26 cellular contexts compared by ENCODE assay signal in the genomic region with DNA sequence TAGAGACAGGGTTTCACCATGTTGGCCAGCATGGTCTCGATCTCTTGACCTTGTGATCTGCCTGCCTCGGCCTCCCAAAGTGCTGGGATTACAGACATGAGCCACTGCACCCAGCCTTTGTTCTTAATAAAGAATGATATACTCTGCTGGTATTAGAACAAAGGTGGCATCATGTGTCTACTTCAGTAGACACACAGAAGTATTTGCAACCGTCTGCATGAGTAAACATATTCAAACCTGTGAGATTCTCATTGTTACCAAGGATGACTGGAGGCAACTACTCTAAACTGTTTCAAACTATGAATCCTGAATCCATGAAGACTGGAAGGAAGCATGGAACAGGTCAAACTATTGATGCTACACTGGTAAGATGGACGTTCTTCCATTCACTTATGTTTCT.
"Had no signal": no experiment of that assay in that cellular context is flagged by ENCODE, and none has a peak within 500 bp of the region (broad histone marks: within the 10 kb centered on the region; RNA-seq: fewer than 3 reads in every experiment).

No MANE protein-coding gene starts in this region.

- H3K36me3 ChIP-seq: adrenal gland, WERI-Rb-1 had no signal

- H3K4me3 ChIP-seq: adrenal gland, ascending aorta, dorsolateral prefrontal cortex, heart right ventricle, lower lobe of right lung, sigmoid colon, testis, upper lobe of right lung had no signal

- H3K27me3 ChIP-seq: adrenal gland, ascending aorta, brain microvascular endothelial cell, dorsolateral prefrontal cortex, heart right ventricle, sigmoid colon, testis, upper lobe of right lung had no signal

- H3K4me1 ChIP-seq: adrenal gland, ascending aorta, lower lobe of right lung, sigmoid colon, testis, upper lobe of right lung had no signal

- H3K27ac ChIP-seq: adrenal gland, ascending aorta, brain microvascular endothelial cell, dorsolateral prefrontal cortex, heart right ventricle, lower lobe of right lung, sigmoid colon, testis, upper lobe of right lung, WERI-Rb-1 had no signal

- H3K9me3 ChIP-seq: adrenal gland, ascending aorta, heart right ventricle, lower lobe of right lung, sigmoid colon, testis, upper lobe of right lung had no signal

- H3K27ac Mint-ChIP-seq: activated CD4-positive, alpha-beta T cell treated with anti-CD3 and anti-CD28 coated beads, Interleukin-2, amount 10 ng/mL, durations not matched to agents 7 days and 5 days; activated CD8-positive, alpha-beta memory T cell treated with anti-CD3 and anti-CD28 coated beads, Interleukin-2, amount 10 ng/mL, durations not matched to agents 7 days and 5 days; activated CD8-positive, alpha-beta T cell treated with anti-CD3 and anti-CD28 coated beads for 36 hours; activated naive CD8-positive, alpha-beta T cell; T-helper 2 cell treated with Interferon-gamma antibody and Interleukin-4, amounts not matched to agents 5 μg/mL and 100 μg/mL, for 36 hours had no signal

- H3K27me3 Mint-ChIP-seq: activated CD4-positive, alpha-beta T cell treated with anti-CD3 and anti-CD28 coated beads, Interleukin-2, amount 10 ng/mL, durations not matched to agents 7 days and 5 days; activated CD8-positive, alpha-beta memory T cell treated with anti-CD3 and anti-CD28 coated beads, Interleukin-2, amount 10 ng/mL, durations not matched to agents 7 days and 5 days; activated CD8-positive, alpha-beta T cell treated with anti-CD3 and anti-CD28 coated beads for 36 hours; activated naive CD8-positive, alpha-beta T cell; central memory CD8-positive, alpha-beta T cell; effector memory CD8-positive, alpha-beta T cell; naive B cell; stimulated activated naive B cell treated with anti-CD40 and anti-IgM and Interleukin-4, amounts not matched to agents 10 μg/mL and 1 μg/mL and 100 μg/mL, for 72 hours had no signal

- H3K4me3 Mint-ChIP-seq: activated CD4-positive, alpha-beta T cell treated with anti-CD3 and anti-CD28 coated beads, Interleukin-2, amount 10 ng/mL, durations not matched to agents 7 days and 5 days; activated CD8-positive, alpha-beta memory T cell treated with anti-CD3 and anti-CD28 coated beads, Interleukin-2, amount 10 ng/mL, durations not matched to agents 7 days and 5 days; activated CD8-positive, alpha-beta T cell treated with anti-CD3 and anti-CD28 coated beads for 36 hours; activated naive CD8-positive, alpha-beta T cell; central memory CD8-positive, alpha-beta T cell; effector memory CD8-positive, alpha-beta T cell; naive B cell; neural crest cell; stimulated activated naive B cell treated with anti-CD40 and anti-IgM and Interleukin-4, amounts not matched to agents 10 μg/mL and 1 μg/mL and 100 μg/mL, for 72 hours; T-helper 2 cell treated with Interferon-gamma antibody and Interleukin-4, amounts not matched to agents 5 μg/mL and 100 μg/mL, for 36 hours had no signal

- H3K9me3 Mint-ChIP-seq: activated CD4-positive, alpha-beta T cell treated with anti-CD3 and anti-CD28 coated beads, Interleukin-2, amount 10 ng/mL, durations not matched to agents 7 days and 5 days; activated CD8-positive, alpha-beta T cell treated with anti-CD3 and anti-CD28 coated beads for 36 hours; central memory CD8-positive, alpha-beta T cell; effector memory CD8-positive, alpha-beta T cell; naive B cell; neural crest cell; stimulated activated naive B cell treated with anti-CD40 and anti-IgM and Interleukin-4, amounts not matched to agents 10 μg/mL and 1 μg/mL and 100 μg/mL, for 72 hours; T-helper 2 cell treated with Interferon-gamma antibody and Interleukin-4, amounts not matched to agents 5 μg/mL and 100 μg/mL, for 36 hours had no signal

- H3K4me1 Mint-ChIP-seq: activated CD4-positive, alpha-beta T cell treated with anti-CD3 and anti-CD28 coated beads, Interleukin-2, amount 10 ng/mL, durations not matched to agents 7 days and 5 days; activated CD8-positive, alpha-beta memory T cell treated with anti-CD3 and anti-CD28 coated beads, Interleukin-2, amount 10 ng/mL, durations not matched to agents 7 days and 5 days; neural crest cell had no signal

- DNase-seq: activated CD4-positive, alpha-beta T cell treated with anti-CD3 and anti-CD28 coated beads, Interleukin-2, amount 10 ng/mL, durations not matched to agents 7 days and 5 days; activated CD4-positive, CD25-positive, alpha-beta regulatory T cell treated with anti-CD3 and anti-CD28 coated beads, Interleukin-2, amount 50 U/mL, for 72 hours; activated CD8-positive, alpha-beta memory T cell treated with anti-CD3 and anti-CD28 coated beads, Interleukin-2, amount 10 ng/mL, durations not matched to agents 7 days and 5 days; activated CD8-positive, alpha-beta T cell treated with anti-CD3 and anti-CD28 coated beads for 36 hours; adrenal gland; brain microvascular endothelial cell; dorsolateral prefrontal cortex; effector memory CD8-positive, alpha-beta T cell; heart right ventricle; kidney; lower lobe of right lung; mesendoderm; naive B cell; retina; sigmoid colon; stimulated activated CD4-positive, alpha-beta T cell treated with anti-CD3 and anti-CD28 coated beads, Interleukin-2, amount 100 ng/mL, for 48 hours; stimulated activated CD8-positive, alpha-beta memory T cell treated with anti-CD3 and anti-CD28 coated beads, Interleukin-4, amount 100 ng/mL, for 48 hours; stimulated activated naive B cell treated with anti-CD40 and anti-IgM and Interleukin-4, amounts not matched to agents 10 μg/mL and 1 μg/mL and 100 μg/mL, for 72 hours; testis; upper lobe of right lung; WERI-Rb-1 had no signal
